Comparison of ENCODE assay signal across 9 cellular contexts in genomic region chr18:55781481-55781957, GRCh38.
DNase-seq lines count a peak whose midpoint lies in the region; ATAC-seq and TF ChIP-seq lines count a peak whose summit lies in the region.
"Had no signal": no experiment of that assay in that cellular context is flagged by ENCODE, and none has a peak within 500 bp of the region (broad histone marks: within the 10 kb centered on the region; RNA-seq: fewer than 3 reads in every experiment).

No MANE protein-coding gene starts in this region.

- WGBS in trophoblast cell (ENCODE audit: extremely low coverage, insufficient coverage, insufficient read length): no CpG with 5 or more reads among the region's 6 CpGs

- H3K4me1 Mint-ChIP-seq in CD4-positive, alpha-beta memory T cell: peaks cover 0 to 2% (median under 1%) of the 10 kb centered on the region in 4 donors

- no peak for ATAC-seq in HG03097 (IDR thresholded peaks at IDR 0.05; ENCODE audit: low FRiP score, unreplicated experiment)
- ATAC-seq: mucosa of descending colon had no signal

- H2AFZ ChIP-seq in trophoblast cell (ENCODE audit: insufficient read depth, low read length, poor library complexity): peak overlapping the region; percentile 64

- H3K9ac ChIP-seq in trophoblast cell (ENCODE audit: low read length): no peak overlapping the region

- H2BK12ac ChIP-seq in trophoblast cell (ENCODE audit: low read length): peak overlapping the region; percentile 89

- H3K79me2 ChIP-seq in trophoblast cell (ENCODE audit: control insufficient read depth, insufficient read depth, low read length, poor library complexity): peaks cover 3% of the 10 kb centered on the region

- no peaks in the 10 kb centered on the region for H3K27me3 ChIP-seq in BE2C
- no peaks in the 10 kb centered on the region for H3K27me3 ChIP-seq in trophoblast cell (ENCODE audit: insufficient read depth, low read length)
- H3K27me3 ChIP-seq in CD4-positive, alpha-beta memory T cell (ENCODE audit: insufficient read depth, low read length): peaks cover 3% of the 10 kb centered on the region

- intact Hi-C loops in CD4-positive, alpha-beta memory T cell (cut with micrococcal nuclease): no loop called here

- H4K91ac ChIP-seq in trophoblast cell (ENCODE audit: low read depth, low read length): peak overlapping the region; percentile 96

- TF ChIP-seq CTCF in BE2C (IDR thresholded peaks at IDR 0.05; ENCODE audit: low read depth, low read length): peak; percentile 76

- H3K4me3 ChIP-seq in BE2C (ENCODE audit: low read depth, low read length): no peak overlapping the region; the same call in 1 of the 2 replicates
- no peak overlapping the region for H3K4me3 ChIP-seq in trophoblast cell (ENCODE audit: low read depth, low read length)
- no peak overlapping the region for H3K4me3 ChIP-seq in CD4-positive, alpha-beta memory T cell (ENCODE audit: low read length in 2 of 2)
- H3K4me3 ChIP-seq: mucosa of descending colon had no signal

- peak overlapping the region; percentile 52 for H4K8ac ChIP-seq in trophoblast cell (ENCODE audit: low read depth, low read length)

- CTCF ChIA-PET in CD4-positive, alpha-beta memory T cell (lab: Charles Lee; ENCODE audit: partially characterized antibody): no interaction called here

- peaks cover 0 to 22% (median 12%) of the 10 kb centered on the region in 8 donors for H3K9me3 Mint-ChIP-seq in CD4-positive, alpha-beta memory T cell

- peaks cover 11% of the 10 kb centered on the region for H3K4me1 ChIP-seq in BE2C
- H3K4me1 ChIP-seq in trophoblast cell (ENCODE audit: control insufficient read depth in 1 of 2, insufficient read depth in 2 of 2, low read length in 2 of 2): peaks cover 6 to 10% of the 10 kb centered on the region in 2 experiments
- H3K4me1 ChIP-seq in CD4-positive, alpha-beta memory T cell (ENCODE audit: insufficient read depth, low read length): no peaks in the 10 kb centered on the region

- POLR2A ChIA-PET in CD4-positive, alpha-beta memory T cell (lab: Charles Lee; ENCODE audit: partially characterized antibody): no interaction called here

- no peak overlapping the region for H4K12ac ChIP-seq in trophoblast cell (ENCODE audit: low read depth, low read length)

- no peak overlapping the region for H3K27ac Mint-ChIP-seq in CD4-positive, alpha-beta memory T cell

- H2AK5ac ChIP-seq in trophoblast cell (ENCODE audit: low read length): no peak overlapping the region

- H2BK120ac ChIP-seq in trophoblast cell (ENCODE audit: insufficient read depth, low read length, poor library complexity): peak overlapping the region; percentile 75

- DNase-seq in BE2C (peak; percentile 56), SK-N-DZ (ENCODE audit: low spot score) (peak; percentile 71), glomerular visceral epithelial cell (ENCODE audit: extremely low spot score) (peak; percentile 64), trophoblast cell (peak in 1 of 2 donors; percentile 31), NOMO-1 treated with DMSO at 0.1 percent for 48 hours (lab: John Stamatoyannopoulos, UW; ENCODE audit: unreplicated experiment) (no peak)
- DNase-seq in CD4-positive, alpha-beta memory T cell: no peak

- no peaks in the 10 kb centered on the region for H3K36me3 Mint-ChIP-seq in CD4-positive, alpha-beta memory T cell

- TF ChIP-seq RAD21 in Ishikawa (IDR thresholded peaks at IDR 0.05; ENCODE audit: low read depth): peak; percentile 55

- H3K9me3 ChIP-seq in BE2C (no peaks in the 10 kb centered on the region), trophoblast cell (ENCODE audit: insufficient read depth, low read depth, low read length) (no peaks in the 10 kb centered on the region)
- H3K9me3 ChIP-seq in CD4-positive, alpha-beta memory T cell (ENCODE audit: control insufficient read depth in 1 of 2, low read length in 2 of 2): no peaks in the 10 kb centered on the region

- H3K18ac ChIP-seq in trophoblast cell (ENCODE audit: low read length): no peak overlapping the region

- no peak for TF ChIP-seq EP300 in Ishikawa (IDR thresholded peaks at IDR 0.05; ENCODE audit: borderline replicate concordance)

- H3K4me3 Mint-ChIP-seq in CD4-positive, alpha-beta memory T cell: no peak overlapping the region

- H3K23ac ChIP-seq in trophoblast cell (ENCODE audit: low read length): no peak overlapping the region

- peaks cover 25% of the 10 kb centered on the region for H3K79me1 ChIP-seq in trophoblast cell (ENCODE audit: low read length)

- peak overlapping the region; percentile 6 for H3K27ac ChIP-seq in trophoblast cell (ENCODE audit: low read depth, low read length)
- H3K27ac ChIP-seq in CD4-positive, alpha-beta memory T cell (ENCODE audit: low read depth, low read length): no peak overlapping the region

- peaks cover 23% of the 10 kb centered on the region in 2 donors for H3K27me3 Mint-ChIP-seq in CD4-positive, alpha-beta memory T cell

- no peak overlapping the region for H3K4ac ChIP-seq in trophoblast cell (ENCODE audit: low read depth, low read length)

- no peak overlapping the region for H3K4me2 ChIP-seq in trophoblast cell (ENCODE audit: low read length)

- no peaks in the 10 kb centered on the region for H3K36me3 ChIP-seq in BE2C
- H3K36me3 ChIP-seq in trophoblast cell (ENCODE audit: control insufficient read depth in 1 of 2, insufficient read depth in 2 of 2, low read length in 2 of 2): no peaks in the 10 kb centered on the region
- H3K36me3 ChIP-seq in CD4-positive, alpha-beta memory T cell (ENCODE audit: insufficient read depth, low read length): no peaks in the 10 kb centered on the region

- peak overlapping the region; percentile 75 for H2BK5ac ChIP-seq in trophoblast cell (ENCODE audit: low read depth, low read length, poor library complexity)

- no peak overlapping the region for H3K14ac ChIP-seq in trophoblast cell (ENCODE audit: low read length)

TF ChIP-seq in Ishikawa, 13 proteins besides CTCF, POLR2A, EP300 and RAD21:
- TF ChIP-seq ZBTB7A (IDR thresholded peaks at IDR 0.05; ENCODE audit: low read depth) (no peak), CEBPB (IDR thresholded peaks at IDR 0.05) (no peak), TEAD4 (IDR thresholded peaks at IDR 0.05) (no peak), NFIC (IDR thresholded peaks at IDR 0.05) (no peak), TAF1 (IDR thresholded peaks at IDR 0.05; ENCODE audit: low read depth) (no peak), TCF12 (IDR thresholded peaks at IDR 0.05; ENCODE audit: low read depth) (no peak), EGR1 (IDR thresholded peaks at IDR 0.05) (no peak), MAX (IDR thresholded peaks at IDR 0.05) (no peak), USF1 (IDR thresholded peaks at IDR 0.05) (no peak), FOXM1 (IDR thresholded peaks at IDR 0.05; ENCODE audit: borderline replicate concordance, low read depth) (no peak), REST (IDR thresholded peaks at IDR 0.05; ENCODE audit: low read depth) (no peak), YY1 (IDR thresholded peaks at IDR 0.05; ENCODE audit: low read depth) (no peak), CREB1 (IDR thresholded peaks at IDR 0.05; ENCODE audit: low read depth) (no peak)
TF ChIP-seq in Ishikawa: peak in this region for 0.

Comparison
In these comparisons a context has a peak if more than half of its experiments do, and no peak if none do; other contexts are left out.
1. DNase-seq: peak in BE2C (single experiment), SK-N-DZ (single experiment) and glomerular visceral epithelial cell (single experiment); none in CD4-positive, alpha-beta memory T cell (0 of 5) and NOMO-1 treated with DMSO at 0.1 percent for 48 hours (single experiment).